20 cellular contexts compared by ENCODE assay signal in genomic region chr10:61465807-61466425, GRCh38. TPM values are rescaled to one million over a fixed set of nuclear protein-coding genes. Genes with fewer than 3 reads are reported as not detected.
DNase-seq lines count a peak whose midpoint lies in the region; ATAC-seq, FAIRE-seq and TF ChIP-seq lines count a peak whose summit lies in the region.
"Had no signal": no experiment of that assay in that cellular context is flagged by ENCODE, and none has a peak within 500 bp of the region (broad histone marks: within the 10 kb centered on the region; RNA-seq: fewer than 3 reads in every experiment).

No MANE protein-coding gene starts in this region.

- no peak for TF ChIP-seq POLR2A in NB4 (IDR thresholded peaks at IDR 0.05; ENCODE audit: extremely low read depth, insufficient read length)

- WGBS in mesenchymal stem cell, result 94% methylated on average over 3 of the region's 3 CpGs

- H2AK5ac ChIP-seq in mesenchymal stem cell (ENCODE audit: low read length, severe bottlenecking), result no peak overlapping the region

- no peak overlapping the region for H2BK120ac ChIP-seq in mesenchymal stem cell (ENCODE audit: low read depth, low read length)

- DNase-seq in DMS53 (lab: John Stamatoyannopoulos, UW) (peak; percentile 11), DMS53 treated with DMSO at 0.1 percent for 48 hours (lab: John Stamatoyannopoulos, UW; ENCODE audit: unreplicated experiment) (no peak), NB4 (ENCODE audit: low read depth) (peak; percentile 15), bronchial epithelial cell (ENCODE audit: low read depth) (peak; percentile 45), mesenchymal stem cell (peak; percentile 24), kidney tubule cell (ENCODE audit: low spot score) (no peak)
- DNase-seq: activated CD4-positive, alpha-beta T cell treated with anti-CD3 and anti-CD28 coated beads, Interleukin-2, amount 50 U/mL, for 1 hour; CD8-positive, alpha-beta T cell; dermis blood vessel endothelial cell; gastrocnemius medialis; GDM1; NCI-H2029; thyroid gland had no signal

- H3K36me3 ChIP-seq in bronchial epithelial cell (ENCODE audit: control insufficient read depth, insufficient read depth, low read length), result no peaks in the 10 kb centered on the region
- H3K36me3 ChIP-seq in mesenchymal stem cell (ENCODE audit: control insufficient read depth in 1 of 2, insufficient read depth in 2 of 2, low read depth in 1 of 2, low read length in 2 of 2), result no peaks in the 10 kb centered on the region
- H3K36me3 ChIP-seq: gastrocnemius medialis, thyroid gland had no signal

- no peak overlapping the region for H3K9ac ChIP-seq in mesenchymal stem cell (ENCODE audit: low read length)

- H3K4me2 ChIP-seq in mesenchymal stem cell (ENCODE audit: low read length, poor library complexity, severe bottlenecking), result no peak overlapping the region

- peaks cover 2% of the 10 kb centered on the region for H3K4me1 ChIP-seq in mesenchymal stem cell (ENCODE audit: control insufficient read depth, insufficient read depth, low read depth, low read length)
- H3K4me1 ChIP-seq: gastrocnemius medialis, thyroid gland had no signal

- no peaks in the 10 kb centered on the region for H3K9me3 ChIP-seq in mesenchymal stem cell (ENCODE audit: control insufficient read depth, low read length)
- H3K9me3 ChIP-seq: gastrocnemius medialis, thyroid gland had no signal

- no peak overlapping the region for H2BK5ac ChIP-seq in mesenchymal stem cell (ENCODE audit: low read depth, low read length, poor library complexity, severe bottlenecking)

- no peaks in the 10 kb centered on the region for H3K79me1 ChIP-seq in mesenchymal stem cell (replicated peaks; ENCODE audit: low read length, poor library complexity, severe bottlenecking)

- H3K14ac ChIP-seq in mesenchymal stem cell (ENCODE audit: low read length in 2 of 2), result no peak overlapping the region

- H2BK12ac ChIP-seq in mesenchymal stem cell (ENCODE audit: low read length in 2 of 2), result no peak overlapping the region

- no peak overlapping the region for H3K23ac ChIP-seq in mesenchymal stem cell (ENCODE audit: low read length in 2 of 2)

- TF ChIP-seq CTCF in NB4 (IDR thresholded peaks at IDR 0.05; ENCODE audit: low read depth, low read length), result no peak
- no peak for TF ChIP-seq CTCF in bronchial epithelial cell (IDR thresholded peaks at IDR 0.05; ENCODE audit: insufficient read depth, low read length, severe bottlenecking)

- FAIRE-seq in bronchial epithelial cell (lab: Jason Lieb, UNC), result no peak
- FAIRE-seq: islet of Langerhans had no signal

- no peak overlapping the region for H4K91ac ChIP-seq in mesenchymal stem cell (ENCODE audit: low read length)

- ATAC-seq in GM19035 (IDR thresholded peaks at IDR 0.05; ENCODE audit: unreplicated experiment), result no peak
- no peak for ATAC-seq in GM18519 (IDR thresholded peaks at IDR 0.05; ENCODE audit: low FRiP score, unreplicated experiment)
- ATAC-seq: CD8-positive, alpha-beta T cell; gastrocnemius medialis had no signal

- H3K27me3 ChIP-seq in bronchial epithelial cell (ENCODE audit: control insufficient read depth, insufficient read depth, low read length) (no peaks in the 10 kb centered on the region), mesenchymal stem cell (ENCODE audit: control insufficient read depth in 1 of 2, insufficient read depth in 1 of 2, low read length in 2 of 2) (peaks cover 0 to under 1% of the 10 kb centered on the region in 2 experiments)
- H3K27me3 ChIP-seq: gastrocnemius medialis, thyroid gland had no signal

- H4K8ac ChIP-seq in mesenchymal stem cell (ENCODE audit: low read length), result no peak overlapping the region

- no peak overlapping the region for H3K27ac ChIP-seq in mesenchymal stem cell (ENCODE audit: low read length, poor library complexity, severe bottlenecking)
- H3K27ac ChIP-seq: 22Rv1, gastrocnemius medialis, thyroid gland had no signal

- no peak overlapping the region for H2AFZ ChIP-seq in mesenchymal stem cell (ENCODE audit: low read depth, low read length)

- no peak overlapping the region for H2BK15ac ChIP-seq in mesenchymal stem cell (ENCODE audit: low read depth, poor library complexity, severe bottlenecking)

- H3K4me3 ChIP-seq in NB4 (ENCODE audit: low read depth, low read length) (no peak overlapping the region), bronchial epithelial cell (ENCODE audit: low read depth, low read length) (no peak overlapping the region), mesenchymal stem cell (ENCODE audit: insufficient read depth in 1 of 2, low read depth in 1 of 2, low read length in 2 of 2) (no peak overlapping the region)
- H3K4me3 ChIP-seq: gastrocnemius medialis, thyroid gland had no signal

- no peak overlapping the region for H3K4ac ChIP-seq in mesenchymal stem cell (ENCODE audit: low read depth in 1 of 2, low read length in 2 of 2)

- H3K18ac ChIP-seq in mesenchymal stem cell (ENCODE audit: low read depth in 1 of 2, low read length in 2 of 2), result peak overlapping the region in 1 of 2 experiments; percentile 14

RNA-seq across cellular contexts. Expression of gene TMEM26, which starts 12.7 kb away (rescaled TPM):
- total RNA-seq in bronchial epithelial cell, result under 0.01 TPM in 1 of 2 replicates, not detected in the other
- 11.6 TPM for polyA plus RNA-seq in mesenchymal stem cell (2013, experiment 1 of 2)
- 12.8 TPM for polyA plus RNA-seq in mesenchymal stem cell (2013, experiment 2 of 2)
- total RNA-seq: activated T-helper 1 cell treated with anti-CD3 and anti-CD28 coated beads, Interleukin-12 subunit alpha, Interleukin-12 subunit beta, Interleukin-2, Interleukin-4 antibody, amounts not matched to agents 30 ng/mL and 10 ng/mL and 1 ng/mL, durations not matched to agents 14 hours and 24 hours and 36 hours; CD8-positive, alpha-beta T cell; dermis blood vessel endothelial cell; HT1080; T-helper 1 cell treated with Interleukin-12 subunit alpha and Interleukin-12 subunit beta and Interleukin-4 antibody, amounts not matched to agents 30 ng/mL and 1 ng/mL, for 36 hours had no signal

Comparison
In these comparisons a context has a peak if more than half of its experiments do, and no peak if none do; other contexts are left out.
1. DNase-seq: peak in DMS53 (single experiment), NB4 (single experiment), bronchial epithelial cell (single experiment) and mesenchymal stem cell (single experiment); none in DMS53 treated with DMSO at 0.1 percent for 48 hours (single experiment) and kidney tubule cell (single experiment).